ENCODE assay signal across 8 cellular contexts in the genomic region with DNA sequence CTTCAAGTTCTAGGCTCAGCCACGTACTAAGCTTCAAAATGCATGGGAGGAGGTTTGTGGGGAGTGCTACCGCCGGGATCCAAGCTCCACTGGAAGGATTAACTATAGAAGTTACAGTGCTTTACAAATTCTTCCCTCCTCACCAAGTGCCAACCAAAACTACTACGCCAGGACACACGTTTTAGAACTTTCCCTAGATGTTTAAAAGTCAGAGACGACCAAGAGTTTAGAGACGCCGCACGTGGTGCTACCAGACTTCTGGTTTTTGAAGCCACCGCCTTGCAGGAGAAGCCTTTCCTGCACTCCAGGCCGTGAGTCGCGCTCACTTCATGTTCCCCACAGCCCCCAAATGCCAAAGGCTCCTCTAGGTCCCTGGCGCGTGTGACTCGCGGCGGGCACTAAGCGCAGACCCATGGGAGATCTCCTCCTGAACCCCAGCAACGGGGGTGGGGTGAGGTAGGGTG. TPM values are rescaled to one million over a fixed set of nuclear protein-coding genes. Genes with fewer than 3 reads are reported as not detected.
DNase-seq lines count a peak whose midpoint lies in the region; ATAC-seq, FAIRE-seq and TF ChIP-seq lines count a peak whose summit lies in the region.

No MANE protein-coding gene starts in this region.

- H4K20me1 ChIP-seq in GM12878 (ENCODE audit: control insufficient read depth, insufficient read depth), result no peaks in the 10 kb centered on the region; the same call in 1 of the 2 replicates

- H3K4me2 ChIP-seq in GM12878 (ENCODE audit: control insufficient read depth, insufficient read depth), result peak overlapping the region; percentile 89

- no peak for TF ChIP-seq EP300 in GM12878 (IDR thresholded peaks at IDR 0.05; ENCODE audit: borderline replicate concordance in 1 of 2, control insufficient read depth in 1 of 2, low read depth in 2 of 2, low read length in 2 of 2)

- WGBS in GM12878 (ENCODE audit: insufficient coverage, insufficient replicate concordance, low lambda C conversion rate, missing lambda C conversion rate), result under 1% methylated on average over 20 of the region's 20 CpGs

- H3K79me2 ChIP-seq in GM12878 (ENCODE audit: control insufficient read depth, insufficient read depth, low read length), result peaks cover 61% of the 10 kb centered on the region

- peak overlapping the region; percentile 90 for H3K9ac ChIP-seq in GM12878 (ENCODE audit: control insufficient read depth, insufficient read depth, low read length)
- peak overlapping the region; percentile 90 for H3K9ac ChIP-seq in iPS-18a (ENCODE audit: low read length)

- H2AFZ ChIP-seq in GM12878 (ENCODE audit: control insufficient read depth, low read depth, low read length), result no peak overlapping the region; the same call in 1 of the 2 replicates

- POLR2A ChIA-PET in A673 (lab: Charles Lee; ENCODE audit: low non-redundant PET) (no interaction called here), GM12878 (lab: Charles Lee) (interaction anchor here (0.5 to 2.9 kb wide), 9 partner anchors 10 to 399 kb away, joined by 3 to 15 read pairs (median 4); a partner anchor contains a TSS)

- H3K4me1 ChIP-seq in A673 (ENCODE audit: insufficient read depth, low read length, poor library complexity, severe bottlenecking) (peaks cover 5% of the 10 kb centered on the region), GM12878 (ENCODE audit: control insufficient read depth, insufficient read depth, low read length) (peaks cover 3% of the 10 kb centered on the region; the same call in 1 of the 2 replicates), iPS-18a (ENCODE audit: control insufficient read depth, low read depth, low read length) (peaks cover 5% of the 10 kb centered on the region)

- CTCF ChIA-PET in A673 (lab: Charles Lee) (interaction anchor here (1.4 to 1.7 kb wide), 2 partner anchors 9 to 21 kb away, joined by 6 to 12 read pairs; no protein-coding TSS in a partner anchor), GM12878 (lab: Yijun Ruan, JAX) (interaction anchor here (1.7 to 2.8 kb wide), 4 partner anchors 9 to 59 kb away, joined by 5 to 21 read pairs (median 11); a partner anchor contains a TSS)

- TF ChIP-seq POLR2A in GM18505 (IDR thresholded peaks at IDR 0.05; ENCODE audit: borderline replicate concordance, extremely low read depth, insufficient read depth, insufficient read length), result no peak
- no peak for TF ChIP-seq POLR2A in GM12878 (IDR thresholded peaks at IDR 0.05; ENCODE audit: low read depth, low read length)

- intact Hi-C loops in A673 (cut with micrococcal nuclease; ENCODE audit: unreplicated experiment) (no loop called here), GM12878 (cut with micrococcal nuclease; ENCODE audit: unreplicated experiment) (no loop called here)

- RAD21 ChIA-PET in GM12878 (lab: Charles Lee; ENCODE audit: unreplicated experiment), result interaction anchor here (1.1 to 2.0 kb wide), 7 partner anchors 9 to 238 kb away, joined by 3 to 5 read pairs (median 4); a partner anchor contains a TSS

- H3K9me3 ChIP-seq in A673 (ENCODE audit: low read depth, low read length, poor library complexity, severe bottlenecking) (no peaks in the 10 kb centered on the region), GM12878 (replicated peaks; ENCODE audit: control insufficient read depth, insufficient read depth, low read length) (no peaks in the 10 kb centered on the region), iPS-18a (ENCODE audit: control insufficient read depth, low read depth, low read length) (no peaks in the 10 kb centered on the region)

- no peak for FAIRE-seq in GM12878 (lab: Jason Lieb, UNC)

- ATAC-seq in GM18505 (IDR thresholded peaks at IDR 0.05; ENCODE audit: unreplicated experiment), result peak; percentile 29
- ATAC-seq in GM12878, result peak; percentile 52
- no peak for ATAC-seq in GM18907 (IDR thresholded peaks at IDR 0.05; ENCODE audit: unreplicated experiment)
- no peak for ATAC-seq in HG03565 (IDR thresholded peaks at IDR 0.05; ENCODE audit: unreplicated experiment)

- H3K27me3 ChIP-seq in A673 (replicated peaks; ENCODE audit: insufficient read depth, low read depth, low read length, poor library complexity), result no peaks in the 10 kb centered on the region
- H3K27me3 ChIP-seq in GM12878 (replicated peaks in 1 of 2; ENCODE audit: control insufficient read depth in 2 of 2, insufficient read depth in 2 of 2, low read length in 1 of 2), result no peaks in the 10 kb centered on the region
- no peaks in the 10 kb centered on the region for H3K27me3 ChIP-seq in iPS-18a (ENCODE audit: control insufficient read depth, insufficient read depth, low read length)

- SMC1A ChIA-PET in GM12878 (lab: Charles Lee; ENCODE audit: uncharacterized antibody, unreplicated experiment), result interaction anchor here (0.8 to 3.5 kb wide), 4 partner anchors 10 to 259 kb away, joined by 3 to 20 read pairs (median 4); a partner anchor contains a TSS

- H3K36me3 ChIP-seq in A673 (ENCODE audit: insufficient read depth, low read length, poor library complexity, severe bottlenecking) (no peaks in the 10 kb centered on the region), GM12878 (ENCODE audit: control insufficient read depth in 2 of 2, insufficient read depth in 2 of 2, low read length in 1 of 2) (no peaks in the 10 kb centered on the region), iPS-18a (ENCODE audit: control insufficient read depth, low read depth, low read length) (no peaks in the 10 kb centered on the region)

- TF ChIP-seq CTCF in A673 (conservative IDR thresholded peaks at IDR 0.05; ENCODE audit: low read depth, low read length) (no peak), GM12878 (IDR thresholded peaks at IDR 0.05 in 2 of 3, conservative IDR thresholded peaks at IDR 0.05 in 1 of 3; ENCODE audit: control insufficient read depth in 2 of 3, extremely low read depth in 1 of 3, insufficient read depth in 1 of 3, low read depth in 3 of 3, low read length in 3 of 3) (no peak)

- BruUV-seq in A673 (replicated peaks; lab: Mats Ljungman, UMichigan), result TSS peak; percentile 67
- TSS peak; percentile 74 for BruUV-seq in GM12878 (replicated peaks; lab: Mats Ljungman, UMichigan)

- DNase-seq in A673 (ENCODE audit: low spot score), result peak; percentile 38
- peak; percentile 47 for DNase-seq in NOMO-1 treated with DMSO at 0.1 percent for 48 hours (lab: John Stamatoyannopoulos, UW; ENCODE audit: unreplicated experiment)
- DNase-seq in GM12878 (ENCODE audit: low read depth, low spot score), result no peak

- TF ChIP-seq RAD21 in GM12878 (IDR thresholded peaks at IDR 0.05; ENCODE audit: insufficient read depth, low read depth, low read length), result no peak

- H3K4me3 ChIP-seq in A673 (ENCODE audit: low read depth, low read length, poor library complexity, severe bottlenecking) (peak overlapping the region; percentile 69), GM12878 (peak overlapping the region; percentile 87), iPS-18a (ENCODE audit: low read length) (peak overlapping the region; percentile 91), skin epidermis (peak overlapping the region; percentile 66 to 91 (median 72))

- H3K27ac ChIP-seq in A673 (ENCODE audit: low read depth, low read length, poor library complexity, severe bottlenecking), result peak overlapping the region; percentile 93
- peak overlapping the region; percentile 98 for H3K27ac ChIP-seq in GM12878 (ENCODE audit: control insufficient read depth, insufficient read depth)
- peak overlapping the region; percentile 40 for H3K27ac ChIP-seq in iPS-18a (ENCODE audit: low read length)
- peak overlapping the region; percentile 80 to 98 (median 93) for H3K27ac ChIP-seq in skin epidermis

- in situ Hi-C loops in GM12878 (cut with MboI), result no loop called here

TF ChIP-seq in GM12878, 131 proteins besides CTCF, POLR2A, EP300 and RAD21 (continues in another document):
- TF ChIP-seq SUPT20H (IDR thresholded peaks at IDR 0.05; ENCODE audit: borderline replicate concordance, control insufficient read depth, low read depth, low read length) (no peak), SREBF1 (IDR thresholded peaks at IDR 0.05; ENCODE audit: low read length) (no peak)

RNA-seq across cellular contexts. Expression of a gene that starts 0.7 kb away (rescaled TPM):
- total RNA-seq in A673 (2021) (216 and 223 TPM in 2 replicates), GM12878 (2014; rRNA removed) (196 and 204 TPM in 2 replicates), GM12878 (2014; rRNA removed; fragmentation: Illumina TruSeq; extraction: Trizol) (153 and 157 TPM in 2 replicates), GM12878 (2021) (232 and 236 TPM in 2 replicates)
- total RNA-seq in GM12878 (2013; cell fraction: nucleolus; rRNA removed), result 43.0 and 51.7 TPM in 2 replicates
- polyA plus RNA-seq in GM12878 (2011; ENCODE audit: low read depth), result 192 TPM
- polyA plus RNA-seq in GM12878 (2011; rRNA removed) (158 and 265 TPM in 2 replicates), GM12878 (2014; fragmentation: Illumina TruSeq; extraction: Trizol) (123 and 211 TPM in 2 replicates), GM12878 (2014; fragmentation: Nextera tagmentation; extraction: Ambion mirVana) (100 to 1,000 TPM; 611 to 870 TPM), GM12878 (2014; rRNA removed) (246 and 249 TPM in 2 replicates), GM12878 (2016; fragmentation: Nextera tagmentation; extraction: Ambion mirVana) (100 to 1,000 TPM; 457 to 472 TPM)
- 270 and 433 TPM in 2 replicates for polyA plus RNA-seq in GM12878 (2011; cell fraction: cytosol; rRNA removed)
- 170 and 206 TPM in 2 replicates for polyA plus RNA-seq in GM12878 (2011; cell fraction: nucleus; rRNA removed)
- polyA plus RNA-seq in GM12878 (2012), result 142 and 149 TPM in 2 replicates
- 105 and 142 TPM in 2 replicates for polyA minus RNA-seq in GM12878 (2011; rRNA and poly(A)+ RNA removed)
- 37.7 and 51.7 TPM in 2 replicates for polyA minus RNA-seq in GM12878 (2011; cell fraction: cytosol; rRNA and poly(A)+ RNA removed)
- 27.7 and 41.9 TPM in 2 replicates for polyA minus RNA-seq in GM12878 (2011; cell fraction: nucleus; rRNA and poly(A)+ RNA removed)

RNA-seq across cellular contexts. Expression of a gene that starts 11.4 kb away (rescaled TPM):
- total RNA-seq in A673 (2021), result 0.09 and 0.24 TPM in 2 replicates
- 33.1 and 40.8 TPM in 2 replicates for total RNA-seq in GM12878 (2013; cell fraction: nucleolus; rRNA removed)
- total RNA-seq in GM12878 (2014; rRNA removed), result 33.4 and 42.2 TPM in 2 replicates
- 28.1 and 30.3 TPM in 2 replicates for total RNA-seq in GM12878 (2014; rRNA removed; fragmentation: Illumina TruSeq; extraction: Trizol)
- total RNA-seq in GM12878 (2021), result 31.0 and 33.1 TPM in 2 replicates
- polyA plus RNA-seq in GM12878 (2011; ENCODE audit: low read depth), result 49.4 TPM
- 30.6 and 33.9 TPM in 2 replicates for polyA plus RNA-seq in GM12878 (2011; rRNA removed)
- polyA plus RNA-seq in GM12878 (2011; cell fraction: cytosol; rRNA removed), result 47.3 and 55.1 TPM in 2 replicates
- polyA plus RNA-seq in GM12878 (2011; cell fraction: nucleus; rRNA removed), result 44.9 and 61.2 TPM in 2 replicates
- polyA plus RNA-seq in GM12878 (2012), result 45.8 and 48.1 TPM in 2 replicates
- polyA plus RNA-seq in GM12878 (2014; fragmentation: Illumina TruSeq; extraction: Trizol), result 19.2 and 27.9 TPM in 2 replicates
- polyA plus RNA-seq in GM12878 (2014; fragmentation: Nextera tagmentation; extraction: Ambion mirVana), result 10 to 100 TPM; 32.3 to 37.7 TPM
- 44.8 and 47.3 TPM in 2 replicates for polyA plus RNA-seq in GM12878 (2014; rRNA removed)
- 10 to 100 TPM; 48.8 to 48.9 TPM for polyA plus RNA-seq in GM12878 (2016; fragmentation: Nextera tagmentation; extraction: Ambion mirVana)
- polyA minus RNA-seq in GM12878 (2011; rRNA and poly(A)+ RNA removed), result 25.2 and 39.6 TPM in 2 replicates
- 7.6 and 14.7 TPM in 2 replicates for polyA minus RNA-seq in GM12878 (2011; cell fraction: cytosol; rRNA and poly(A)+ RNA removed)
- polyA minus RNA-seq in GM12878 (2011; cell fraction: nucleus; rRNA and poly(A)+ RNA removed), result 21.6 and 23.9 TPM in 2 replicates

Comparison
In these comparisons a context has a peak if more than half of its experiments do, and no peak if none do; other contexts are left out.
1. H3K27ac ChIP-seq: peak in every context shown above with its lines; median percentile 98 in GM12878; 93 in A673; 93 in skin epidermis; 40 in iPS-18a.
2. ATAC-seq: peak in GM18505 (single experiment) and GM12878 (single experiment); none in GM18907 (single experiment) and HG03565 (single experiment).
3. RNA of a gene that starts 11.4 kb away (total RNA-seq): 28.1 to 42.2 TPM in GM12878; 0.09 to 0.24 TPM in A673; every median in the first group is over 10 times any median in the second.
4. Peak in every context shown above with its lines, with median percentiles within 50 percentile points of each other: H3K4me3 ChIP-seq.